In the genomic region with DNA sequence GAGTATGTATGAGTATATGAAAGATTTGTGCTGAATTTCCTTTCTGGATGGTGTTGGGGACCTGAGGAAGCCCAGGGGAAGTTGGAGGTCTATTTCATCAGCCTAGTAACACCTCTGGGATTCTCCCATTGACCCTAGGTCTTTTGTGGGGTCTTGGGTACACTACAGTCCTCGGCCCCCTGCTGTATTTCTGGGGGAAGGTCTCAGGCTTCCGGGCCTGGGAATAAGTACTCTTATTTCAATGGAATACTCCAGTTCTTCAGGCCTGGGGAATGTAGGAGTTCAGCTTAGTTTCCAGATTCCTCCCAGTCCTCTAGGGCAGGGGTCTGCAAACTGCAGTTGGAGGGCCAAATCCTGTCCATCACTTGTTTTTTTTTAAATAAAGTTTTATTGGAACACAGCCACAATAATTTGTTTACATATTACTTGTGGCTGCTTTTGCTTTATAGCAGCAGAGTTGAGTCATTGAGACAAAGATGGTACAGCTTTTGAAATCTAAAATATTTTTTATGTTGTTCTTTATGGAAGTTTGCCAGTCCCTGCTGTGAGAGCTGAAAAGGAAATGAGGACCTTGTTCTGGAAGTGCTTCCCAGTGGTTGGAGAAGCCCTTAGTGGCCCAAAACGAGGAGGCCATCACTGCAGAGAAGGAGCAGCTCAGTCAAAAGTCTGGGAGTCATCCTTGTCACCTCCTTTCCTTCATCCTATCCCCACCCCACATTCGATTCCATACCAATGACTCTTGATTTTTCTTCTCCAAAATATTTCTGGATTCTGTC, we compare ENCODE assay signal across 1 cellular context.
TF ChIP-seq lines count a peak whose summit lies in the region.

No MANE protein-coding gene starts in this region.

TF ChIP-seq in HepG2, 621 proteins besides CTCF, POLR2A, EP300 and RAD21 (continued from another document):
- TF ChIP-seq ZBTB40 (IDR thresholded peaks at IDR 0.05), result peak; percentile 61
- TF ChIP-seq ZBTB40 (CRISPR knock-in tag; IDR thresholded peaks at IDR 0.05), result peak; percentile 96
